ENCODE assay signal across 18 cellular contexts in the genomic region with DNA sequence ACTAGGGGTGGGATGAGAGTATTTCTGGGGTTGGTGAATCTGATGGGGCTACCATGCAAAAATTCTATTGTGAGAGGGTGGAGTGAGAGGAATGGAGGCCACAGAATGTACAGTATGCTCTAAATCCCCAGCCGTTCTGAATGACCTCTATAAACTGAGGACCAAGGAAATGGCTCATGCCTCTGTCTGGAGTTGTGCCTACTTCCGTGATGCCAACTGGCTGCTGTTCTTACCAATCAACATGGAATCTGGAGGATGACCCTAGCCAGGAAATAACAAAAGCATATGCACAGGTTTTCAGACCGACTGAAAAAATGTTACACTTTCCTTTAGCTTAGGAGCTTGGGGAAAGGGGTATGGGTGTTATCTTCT. TPM values are rescaled to one million over a fixed set of nuclear protein-coding genes. Genes with fewer than 3 reads are reported as not detected.
A peak's percentile ranks its signal among the peaks of the same experiment; 100 is the strongest.
DNase-seq lines count a peak whose midpoint lies in the region; ATAC-seq and TF ChIP-seq lines count a peak whose summit lies in the region.
"Had no signal": no experiment of that assay in that cellular context is flagged by ENCODE, and none has a peak within 500 bp of the region (broad histone marks: within the 10 kb centered on the region; RNA-seq: fewer than 3 reads in every experiment).

No MANE protein-coding gene starts in this region.

- no peaks in the 10 kb centered on the region for H4K20me1 ChIP-seq in hepatocyte (ENCODE audit: insufficient read depth, poor library complexity, severe bottlenecking)

- H3K79me2 ChIP-seq in hepatocyte (no peaks in the 10 kb centered on the region), trophoblast cell (ENCODE audit: control insufficient read depth, insufficient read depth, low read length, poor library complexity) (no peaks in the 10 kb centered on the region)

- H2AK5ac ChIP-seq in trophoblast cell (ENCODE audit: low read length): no peak overlapping the region

- peak overlapping the region; percentile 41 for H2BK120ac ChIP-seq in trophoblast cell (ENCODE audit: insufficient read depth, low read length, poor library complexity)

- H3K27ac ChIP-seq in AG04450 (ENCODE audit: low read depth, low read length) (peak overlapping the region; percentile 68), hepatocyte (peak overlapping the region; percentile 38), trophoblast cell (ENCODE audit: low read depth, low read length) (peak overlapping the region; percentile 75), WERI-Rb-1 (no peak overlapping the region)
- H3K27ac ChIP-seq: PC-9 had no signal

- CTCF ChIA-PET in AG04450 (lab: Charles Lee): no interaction called here

- H2BK12ac ChIP-seq in trophoblast cell (ENCODE audit: low read length): peak overlapping the region; percentile 77

- DNase-seq in AG04450 (ENCODE audit: low read depth, low spot score) (no peak), MG63 (peak; percentile 83), hepatocyte (ENCODE audit: low spot score) (no peak), trophoblast cell (no peak), WERI-Rb-1 (no peak), foreskin melanocyte (no peak)
- no peak for DNase-seq in stimulated activated CD4-positive, alpha-beta T cell treated with anti-CD3 and anti-CD28 coated beads, Interleukin-4, amount 100 ng/mL, for 1 hour
- DNase-seq: 8988T, COR-L47, GOT3, NCI-H1105, NCI-H1694, NCI-H510A treated with DMSO at 0.1 percent for 48 hours, PC-9 had no signal

- peak overlapping the region; percentile 70 for H4K91ac ChIP-seq in trophoblast cell (ENCODE audit: low read depth, low read length)

- H2BK5ac ChIP-seq in trophoblast cell (ENCODE audit: low read depth, low read length, poor library complexity): peak overlapping the region; percentile 85

- no peak overlapping the region for H2AFZ ChIP-seq in hepatocyte
- H2AFZ ChIP-seq in trophoblast cell (ENCODE audit: insufficient read depth, low read length, poor library complexity): peak overlapping the region; percentile 39
- H2AFZ ChIP-seq: PC-9 had no signal

- TF ChIP-seq CTCF in AG04450 (IDR thresholded peaks at IDR 0.05; ENCODE audit: low read depth, low read length) (no peak), hepatocyte (IDR thresholded peaks at IDR 0.05; ENCODE audit: poor library complexity) (no peak), WERI-Rb-1 (IDR thresholded peaks at IDR 0.05; ENCODE audit: low read depth, low read length) (no peak)

- H3K23ac ChIP-seq in trophoblast cell (ENCODE audit: low read length): no peak overlapping the region

- H4K8ac ChIP-seq in trophoblast cell (ENCODE audit: low read depth, low read length): peak overlapping the region; percentile 22

- H3K79me1 ChIP-seq in trophoblast cell (ENCODE audit: low read length): peaks cover 4% of the 10 kb centered on the region

- H3K36me3 ChIP-seq in MG63 (no peaks in the 10 kb centered on the region), hepatocyte (replicated peaks; ENCODE audit: insufficient read depth, low read depth) (no peaks in the 10 kb centered on the region), trophoblast cell (ENCODE audit: control insufficient read depth in 1 of 2, insufficient read depth in 2 of 2, low read length in 2 of 2) (no peaks in the 10 kb centered on the region), WERI-Rb-1 (no peaks in the 10 kb centered on the region)

- H3K18ac ChIP-seq in trophoblast cell (ENCODE audit: low read length): no peak overlapping the region

- H3K4me2 ChIP-seq in hepatocyte (peak overlapping the region; percentile 5), trophoblast cell (ENCODE audit: low read length) (no peak overlapping the region)
- H3K4me2 ChIP-seq: PC-9 had no signal

- H3K4me1 ChIP-seq in hepatocyte (ENCODE audit: insufficient read depth) (no peaks in the 10 kb centered on the region), trophoblast cell (ENCODE audit: control insufficient read depth in 1 of 2, insufficient read depth in 2 of 2, low read length in 2 of 2) (peaks cover 7% of the 10 kb centered on the region in 2 experiments)

- peak overlapping the region; percentile 36 for H4K12ac ChIP-seq in trophoblast cell (ENCODE audit: low read depth, low read length)

- H3K9me2 ChIP-seq in hepatocyte (replicated peaks; ENCODE audit: insufficient read depth): no peaks in the 10 kb centered on the region

- H3K27me3 ChIP-seq in AG04450 (ENCODE audit: control insufficient read depth, insufficient read depth, low read length): no peaks in the 10 kb centered on the region
- no peaks in the 10 kb centered on the region for H3K27me3 ChIP-seq in MG63
- H3K27me3 ChIP-seq in hepatocyte: no peaks in the 10 kb centered on the region
- no peaks in the 10 kb centered on the region for H3K27me3 ChIP-seq in trophoblast cell (ENCODE audit: insufficient read depth, low read length)
- no peaks in the 10 kb centered on the region for H3K27me3 ChIP-seq in WERI-Rb-1 (ENCODE audit: insufficient read depth, low read depth, severe bottlenecking)

- H3K9ac ChIP-seq in trophoblast cell (ENCODE audit: low read length): no peak overlapping the region

- ATAC-seq in GM21717 (IDR thresholded peaks at IDR 0.05; ENCODE audit: unreplicated experiment): no peak
- ATAC-seq: K562 had no signal

- no peak overlapping the region for H3K4ac ChIP-seq in trophoblast cell (ENCODE audit: low read depth, low read length)

- POLR2A ChIA-PET in AG04450 (lab: Yijun Ruan, JAX): interaction anchor here (0.7 to 1.4 kb wide), 5 partner anchors 52 to 326 kb away, joined by 3 to 10 read pairs (median 3); partner anchors contain the start of gene TBC1D19

- H3K14ac ChIP-seq in trophoblast cell (ENCODE audit: low read length): peak overlapping the region; percentile 45

- H3K9me3 ChIP-seq in AG04450 (ENCODE audit: control insufficient read depth, insufficient read depth, low read length) (no peaks in the 10 kb centered on the region), MG63 (no peaks in the 10 kb centered on the region), hepatocyte (ENCODE audit: low read depth) (no peaks in the 10 kb centered on the region), trophoblast cell (ENCODE audit: insufficient read depth, low read depth, low read length) (no peaks in the 10 kb centered on the region), WERI-Rb-1 (ENCODE audit: severe bottlenecking) (no peaks in the 10 kb centered on the region)

- whole genome bisulfite sequencing in hepatocyte (ENCODE audit: low lambda C conversion rate, missing lambda C conversion rate): 28% methylated on average over 3 of the region's 3 CpGs
- WGBS in trophoblast cell (ENCODE audit: extremely low coverage, insufficient coverage, insufficient read length): no CpG with 5 or more reads among the region's 3 CpGs

- H3K4me3 ChIP-seq in AG04450 (ENCODE audit: low read depth, low read length) (no peak overlapping the region), MG63 (no peak overlapping the region), hepatocyte (no peak overlapping the region), trophoblast cell (ENCODE audit: low read depth, low read length) (no peak overlapping the region), WERI-Rb-1 (ENCODE audit: low read depth, low read length) (no peak overlapping the region)
- H3K4me3 ChIP-seq: K562, PC-9 had no signal

RNA-seq across cellular contexts. Expression of gene CCKAR, which starts 20.0 kb away (rescaled TPM):
- polyA plus RNA-seq in AG04450 (2011; rRNA removed): 0.10 and 0.27 TPM in 2 replicates
- 0.22 and 0.55 TPM in 2 replicates for polyA minus RNA-seq in AG04450 (2011; rRNA and poly(A)+ RNA removed)
- 16.8 and 28.2 TPM in 2 replicates for total RNA-seq in MG63 (2014; rRNA removed; shearing (Covaris generic); ENCODE audit: low replicate concordance)
- total RNA-seq in hepatocyte: 0.77 TPM in 1 of 2 replicates, not detected in the other
- not detected in 2 replicates for polyA plus RNA-seq in hepatocyte
- not detected in 2 replicates for polyA plus RNA-seq in trophoblast cell (2013)
- total RNA-seq: K562, PC-9, SK-MEL-5 had no signal
- polyA plus RNA-seq: CD14-positive monocyte, K562 had no signal

Comparison
In these comparisons a context has a peak if more than half of its experiments do, and no peak if none do; other contexts are left out.
1. RNA of gene CCKAR, which starts 20.0 kb away (total RNA-seq): 16.8 to 28.2 TPM in MG63; 0.77 TPM in hepatocyte; every median in the first group is over 10 times any median in the second.